ENCODE assay signal across 8 cellular contexts in the genomic region with DNA sequence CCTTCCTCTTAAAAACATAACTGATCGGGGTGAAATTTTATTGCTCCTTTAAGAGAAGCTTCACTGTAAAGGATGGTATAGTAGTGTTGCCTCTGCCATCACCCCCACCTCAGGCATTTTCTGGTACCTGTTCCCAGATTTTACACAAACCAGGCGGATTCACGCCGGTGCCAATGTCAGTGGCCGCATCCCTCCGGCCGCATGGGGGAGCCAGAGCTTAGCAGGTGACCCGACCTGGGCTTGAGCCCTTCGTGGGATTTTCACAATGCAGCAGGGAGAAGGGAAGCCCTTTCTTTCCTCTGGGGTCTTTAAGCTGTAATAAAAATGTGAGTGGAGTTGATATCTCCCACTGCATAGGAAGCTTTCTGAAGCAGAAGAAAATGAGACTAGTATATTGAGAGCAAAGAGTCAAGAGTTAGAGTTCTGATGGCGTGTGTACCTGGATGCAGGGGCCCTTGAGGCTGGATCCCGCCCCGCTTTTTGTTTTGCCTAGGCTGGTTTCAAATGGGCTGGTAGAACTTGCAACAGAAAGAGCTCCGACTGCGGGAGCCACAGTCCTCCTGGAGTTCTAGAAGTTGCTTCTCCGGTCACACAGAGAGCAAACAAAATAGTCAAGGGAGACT. TPM values are rescaled to one million over a fixed set of nuclear protein-coding genes. Genes with fewer than 3 reads are reported as not detected.
A peak's percentile ranks its signal among the peaks of the same experiment; 100 is the strongest.
DNase-seq lines count a peak whose midpoint lies in the region; ATAC-seq and TF ChIP-seq lines count a peak whose summit lies in the region.

No MANE protein-coding gene starts in this region.

- TF ChIP-seq CTCF in WI38 (IDR thresholded peaks at IDR 0.05; ENCODE audit: low read depth, low read length) (peak; percentile 81), heart right ventricle (IDR thresholded peaks at IDR 0.05) (peak; percentile 66 to 92 (median 81)), psoas muscle (IDR thresholded peaks at IDR 0.05) (peak; percentile 65)

- H3K27ac Mint-ChIP-seq in effector memory CD8-positive, alpha-beta T cell = no peak overlapping the region

- peak overlapping the region in 2 of 10 donors; percentile 20 to 93 for H3K27ac ChIP-seq in heart right ventricle
- no peak overlapping the region for H3K27ac ChIP-seq in psoas muscle

- ATAC-seq in GM18502 (IDR thresholded peaks at IDR 0.05; ENCODE audit: poor library complexity, unreplicated experiment) (peak; percentile 70), heart right ventricle (peak; percentile 37 to 82 (median 63)), psoas muscle (peak in 2 of 4 donors; percentile 49 to 73), GM18511 (IDR thresholded peaks at IDR 0.05; ENCODE audit: unreplicated experiment) (no peak)
- no peak for ATAC-seq in effector memory CD8-positive, alpha-beta T cell (replicated peaks)

- peaks cover 4% of the 10 kb centered on the region for H3K36me3 Mint-ChIP-seq in effector memory CD8-positive, alpha-beta T cell (ENCODE audit: insufficient read depth)

- H3K9me3 ChIP-seq in heart right ventricle (no peaks in the 10 kb centered on the region), psoas muscle (no peaks in the 10 kb centered on the region)

- H3K27me3 ChIP-seq in heart right ventricle = no peaks in the 10 kb centered on the region
- no peaks in the 10 kb centered on the region for H3K27me3 ChIP-seq in psoas muscle (ENCODE audit: insufficient read depth in 3 of 3, low read length in 2 of 3)

- 49 to 55% methylated on average over 15 of the region's 15 CpGs for WGBS in heart right ventricle, 2 donors
- 38 to 39% (median 38%) methylated on average over 15 of the region's 15 CpGs for WGBS in psoas muscle, 3 donors

- DNase-seq in Ammon's horn (ENCODE audit: low spot score) = peak; percentile 58
- peak; percentile 8 for DNase-seq in Jurkat, Clone E6-1 (ENCODE audit: low read depth, low spot score)
- peak; percentile 60 to 76 for DNase-seq in heart right ventricle
- peak; percentile 51 to 74 for DNase-seq in psoas muscle
- no peak for DNase-seq in effector memory CD8-positive, alpha-beta T cell

- peaks cover 0 to 1% of the 10 kb centered on the region in 2 donors for H3K4me1 Mint-ChIP-seq in effector memory CD8-positive, alpha-beta T cell (ENCODE audit: low read depth in 2 of 2)

- H3K36me3 ChIP-seq in heart right ventricle (peaks cover 0 to 82% (median 8%) of the 10 kb centered on the region in 9 donors), psoas muscle (ENCODE audit: insufficient read depth in 1 of 2, low read depth in 1 of 2) (peaks cover 0 to 12% of the 10 kb centered on the region in 2 donors)

- intact Hi-C loops in heart right ventricle (cut with DNase I) (loop anchor here (2.0 to 10.0 kb wide), 7 partner anchors 74 to 127 kb away; a partner anchor contains a TSS), psoas muscle (cut with DNase I) (no loop called here)

- H3K27me3 Mint-ChIP-seq in effector memory CD8-positive, alpha-beta T cell = peaks cover 23 to 35% of the 10 kb centered on the region in 2 donors

- no peak overlapping the region for H3K4me3 ChIP-seq in Jurkat, Clone E6-1 (ENCODE audit: low read length)
- H3K4me3 ChIP-seq in WI38 (ENCODE audit: low read depth, low read length) (no peak overlapping the region), heart right ventricle (no peak overlapping the region), psoas muscle (no peak overlapping the region)

- peaks cover 10 to 51% (median 23%) of the 10 kb centered on the region in 9 donors for H3K4me1 ChIP-seq in heart right ventricle
- H3K4me1 ChIP-seq in psoas muscle = no peaks in the 10 kb centered on the region

- H3K9me3 Mint-ChIP-seq in effector memory CD8-positive, alpha-beta T cell = no peaks in the 10 kb centered on the region

- no peak overlapping the region for H3K4me3 Mint-ChIP-seq in effector memory CD8-positive, alpha-beta T cell

RNA-seq across cellular contexts. Expression of a gene that starts 59.4 kb away (rescaled TPM):
- 95.2 TPM for polyA plus RNA-seq in Jurkat, Clone E6-1 (2012; ENCODE audit: insufficient read depth, insufficient read length)
- total RNA-seq in heart right ventricle (10 to 100 TPM; 69.0 to 91.2 (median 80.9) TPM), psoas muscle (10 to 100 TPM; 64.9 to 79.5 (median 74.9) TPM)
- polyA plus RNA-seq in heart right ventricle (10 to 100 TPM; 20.5 to 34.1 TPM), psoas muscle (100 to 1,000 TPM in 1 of 3 donors, 10 to 100 TPM in 2; 37.1 to 111 (median 48.4) TPM)

Comparison
In these comparisons a context has a peak if more than half of its experiments do, and no peak if none do; other contexts are left out.
1. DNase-seq: peak in Ammon's horn (single experiment), Jurkat, Clone E6-1 (single experiment), heart right ventricle (2 of 2) and psoas muscle (2 of 2); none in effector memory CD8-positive, alpha-beta T cell (0 of 3).
2. ATAC-seq: peak in GM18502 (single experiment) and heart right ventricle (8 of 8); none in effector memory CD8-positive, alpha-beta T cell (single experiment) and GM18511 (single experiment).
3. intact Hi-C loops: an anchor here in heart right ventricle (2.0 to 10.0 kb wide); none called in psoas muscle.
4. Peak in every context shown above with its lines, with median percentiles within 50 percentile points of each other: CTCF ChIP-seq.